8 cellular contexts compared by ENCODE assay signal in the genomic region with DNA sequence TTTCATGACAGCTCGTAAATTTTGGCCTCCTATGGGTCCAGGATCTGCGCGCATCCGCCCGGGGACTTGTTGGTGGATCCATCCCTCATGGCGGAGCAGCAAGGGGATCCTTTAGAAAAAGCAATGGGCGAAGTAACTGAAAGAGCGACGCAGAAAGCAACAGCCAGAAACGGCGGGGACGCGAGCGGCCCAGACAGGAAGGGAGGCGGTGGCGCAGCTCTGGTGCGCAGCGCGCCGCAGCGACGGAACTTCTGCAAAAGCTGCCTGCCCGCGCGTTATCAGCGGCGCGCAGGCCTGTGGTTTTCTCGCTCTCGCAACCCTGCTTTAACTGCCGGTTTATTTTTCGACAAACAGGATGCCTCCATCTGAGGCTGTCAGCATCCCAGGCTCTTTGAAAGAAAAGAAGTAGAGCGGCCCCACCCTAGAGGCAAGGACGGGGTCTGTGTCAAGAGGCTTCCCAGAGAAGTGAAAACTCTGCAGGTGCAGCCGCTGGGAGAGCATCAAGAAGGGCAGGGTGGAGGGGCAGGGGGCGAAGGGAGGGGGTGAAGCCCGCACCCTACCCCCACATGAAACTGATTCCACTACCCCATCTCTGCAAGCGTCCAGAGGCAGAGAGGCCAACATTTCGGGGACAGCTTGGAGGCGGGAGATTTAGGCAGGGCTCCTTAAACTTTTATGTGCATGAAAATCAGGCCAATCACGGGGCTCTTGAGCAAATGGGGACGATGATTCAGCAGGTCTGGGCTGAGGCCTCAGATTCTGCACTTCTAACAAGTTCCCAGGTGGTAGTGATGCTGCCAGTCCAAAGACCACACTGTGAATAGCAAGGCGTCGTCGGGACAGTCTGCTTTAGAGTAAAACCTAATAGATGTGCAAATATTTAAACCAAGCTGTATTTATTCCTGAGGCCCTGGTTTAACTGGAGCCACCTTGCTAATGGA. TPM values are rescaled to one million over a fixed set of nuclear protein-coding genes. Genes with fewer than 3 reads are reported as not detected.
DNase-seq lines count a peak whose midpoint lies in the region; ATAC-seq and TF ChIP-seq lines count a peak whose summit lies in the region.

No MANE protein-coding gene starts in this region.

- H3K36me3 ChIP-seq in Peyer's patch (no peaks in the 10 kb centered on the region), HAP-1 (replicated peaks) (no peaks in the 10 kb centered on the region)

- H3K27me3 ChIP-seq in Peyer's patch (no peaks in the 10 kb centered on the region), right cardiac atrium (ENCODE audit: control insufficient read depth, insufficient read depth) (no peaks in the 10 kb centered on the region), HAP-1 (ENCODE audit: low read depth) (0 out of 2 replicates have a peak, but pooled peaks cover 4% of the 10 kb centered on the region)

- intact Hi-C loops in right cardiac atrium (cut with DNase I) = no loop called here

- DNase-seq in Peyer's patch = peak; percentile 71 to 94 (median 84)
- peak; percentile 25 to 83 (median 53) for DNase-seq in activated naive CD4-positive, alpha-beta T cell (lab: John Stamatoyannopoulos, UW)
- peak; percentile 67 to 87 (median 84) for DNase-seq in right cardiac atrium
- no peak for DNase-seq in skeletal muscle cell (ENCODE audit: low read depth)
- DNase-seq in HAP-1 (ENCODE audit: low spot score in 2 of 2) = no peak

- ATAC-seq in GM18498 (IDR thresholded peaks at IDR 0.05; ENCODE audit: unreplicated experiment) (peak; percentile 83), HG02798 (IDR thresholded peaks at IDR 0.05; ENCODE audit: poor library complexity, unreplicated experiment) (peak; percentile 62), right cardiac atrium (peak; percentile 76 to 86), HG02970 (IDR thresholded peaks at IDR 0.05; ENCODE audit: low FRiP score, unreplicated experiment) (no peak)

- whole genome bisulfite sequencing in right cardiac atrium = 14% methylated on average over 45 of the region's 45 CpGs

- peak in 1 of 2 donors; percentile 28 for TF ChIP-seq POLR2A in Peyer's patch (IDR thresholded peaks at IDR 0.05)

- in situ Hi-C loops in HAP-1 (cut with MboI; ENCODE audit: low sequenced_read_pairs) = no loop called here

- TF ChIP-seq CTCF in Peyer's patch (IDR thresholded peaks at IDR 0.05) = no peak

- no peaks in the 10 kb centered on the region for H3K9me3 ChIP-seq in Peyer's patch
- no peaks in the 10 kb centered on the region for H3K9me3 ChIP-seq in right cardiac atrium (ENCODE audit: control insufficient read depth, low read length)
- no peaks in the 10 kb centered on the region for H3K9me3 ChIP-seq in HAP-1

- H3K4me1 ChIP-seq in Peyer's patch = peaks cover 0 to 27% (median 8%) of the 10 kb centered on the region in 4 donors
- no peaks in the 10 kb centered on the region for H3K4me1 ChIP-seq in right cardiac atrium (ENCODE audit: control insufficient read depth, insufficient read depth, low read length)
- no peaks in the 10 kb centered on the region for H3K4me1 ChIP-seq in HAP-1

- peak overlapping the region; percentile 15 to 38 (median 26) for H3K4me3 ChIP-seq in Peyer's patch
- no peak overlapping the region for H3K4me3 ChIP-seq in right cardiac atrium (ENCODE audit: low read length)
- H3K4me3 ChIP-seq in skeletal muscle cell (ENCODE audit: low read depth, low read length) = peak overlapping the region; percentile 28
- no peak overlapping the region for H3K4me3 ChIP-seq in HAP-1

- H3K27ac ChIP-seq in Peyer's patch (peak overlapping the region; percentile 60 to 79 (median 70)), right cardiac atrium (ENCODE audit: low read length) (no peak overlapping the region)

RNA-seq across cellular contexts. Expression of gene RUNX1, which starts 22.2 kb away (rescaled TPM):
- 10 to 100 TPM; 15.1 to 80.9 (median 24.1) TPM for total RNA-seq in Peyer's patch
- 10 to 100 TPM in 1 of 4 donors, 1 to 10 TPM in 3; 2.5 to 17.6 (median 5.0) TPM for total RNA-seq in right cardiac atrium
- polyA plus RNA-seq in right cardiac atrium = 0.81 TPM

Comparison
In these comparisons a context has a peak if more than half of its experiments do, and no peak if none do; other contexts are left out.
1. DNase-seq: peak in Peyer's patch (3 of 3), activated naive CD4-positive, alpha-beta T cell (4 of 4) and right cardiac atrium (3 of 3); none in skeletal muscle cell (single experiment) and HAP-1 (0 of 2).
2. H3K4me3 ChIP-seq: peak in Peyer's patch (4 of 4) and skeletal muscle cell (single experiment); none in right cardiac atrium (single experiment) and HAP-1 (single experiment).